8 cellular contexts compared by ENCODE assay signal in genomic region chr16:70653809-70654771, GRCh38. TPM values are rescaled to one million over a fixed set of nuclear protein-coding genes. Genes with fewer than 3 reads are reported as not detected.
DNase-seq lines count a peak whose midpoint lies in the region; ATAC-seq, FAIRE-seq and TF ChIP-seq lines count a peak whose summit lies in the region.

No MANE protein-coding gene starts in this region.

- TF ChIP-seq CTCF in AG04450 (IDR thresholded peaks at IDR 0.05; ENCODE audit: low read depth, low read length) (peak; percentile 93), astrocyte of the cerebellum (IDR thresholded peaks at IDR 0.05; ENCODE audit: low read depth, low read length, missing control alignments) (peak; percentile 86), hepatocyte (IDR thresholded peaks at IDR 0.05; ENCODE audit: poor library complexity) (peak; percentile 92)

- no peaks in the 10 kb centered on the region for H3K9me2 ChIP-seq in hepatocyte (replicated peaks; ENCODE audit: insufficient read depth)

- H2AFZ ChIP-seq in hepatocyte, result no peak overlapping the region

- H3K36me3 ChIP-seq in hepatocyte (replicated peaks; ENCODE audit: insufficient read depth, low read depth), result no peaks in the 10 kb centered on the region

- in situ Hi-C loops in astrocyte of the cerebellum (cut with HindIII; ENCODE audit: low sequenced_read_pairs), result no loop called here

- H3K4me1 ChIP-seq in hepatocyte (ENCODE audit: insufficient read depth), result no peaks in the 10 kb centered on the region

- H3K79me2 ChIP-seq in hepatocyte, result no peaks in the 10 kb centered on the region

- H3K9me3 ChIP-seq in AG04450 (ENCODE audit: control insufficient read depth, insufficient read depth, low read length) (no peaks in the 10 kb centered on the region), hepatocyte (ENCODE audit: low read depth) (no peaks in the 10 kb centered on the region)

- ATAC-seq in sciatic nerve (peak; percentile 77), GM19023 (IDR thresholded peaks at IDR 0.05; ENCODE audit: unreplicated experiment) (no peak)

- DNase-seq in AG04450 (ENCODE audit: low read depth, low spot score) (peak; percentile 54), GM19239 (ENCODE audit: insufficient read length, low spot score) (peak; percentile 71), NCI-H1694 (lab: John Stamatoyannopoulos, UW) (peak; percentile 80), T1000 (lab: John Stamatoyannopoulos, UW) (peak; percentile 63), astrocyte of the cerebellum (ENCODE audit: low read depth) (peak; percentile 70), hepatocyte (ENCODE audit: low spot score) (peak; percentile 84), sciatic nerve (ENCODE audit: low spot score) (peak; percentile 89)

- intact Hi-C loops in sciatic nerve (cut with DNase I), result loop anchor here (5.0 kb wide), 1 partner anchor 122 kb away; no protein-coding TSS in a partner anchor

- 55% methylated on average over 35 of the region's 35 CpGs for WGBS in hepatocyte (ENCODE audit: low lambda C conversion rate, missing lambda C conversion rate)

- CTCF ChIA-PET in AG04450 (lab: Charles Lee), result interaction anchor here (0.6 to 5.9 kb wide), 40 partner anchors 8 to 1127 kb away, joined by 3 to 58 read pairs (median 4); partner anchors contain the start of gene COG4

- POLR2A ChIA-PET in AG04450 (lab: Yijun Ruan, JAX), result interaction anchor here (0.7 to 1.6 kb wide), 4 partner anchors 80 to 307 kb away, joined by 3 read pairs; partner anchors contain the start of gene DDX19A

- H3K27me3 ChIP-seq in AG04450 (ENCODE audit: control insufficient read depth, insufficient read depth, low read length) (no peaks in the 10 kb centered on the region), hepatocyte (no peaks in the 10 kb centered on the region)

- H3K4me3 ChIP-seq in AG04450 (ENCODE audit: low read depth, low read length) (peak overlapping the region; percentile 41), astrocyte of the cerebellum (ENCODE audit: low read depth, low read length) (peak overlapping the region; percentile 9), hepatocyte (no peak overlapping the region)

- no peak overlapping the region for H3K27ac ChIP-seq in AG04450 (ENCODE audit: low read depth, low read length)
- H3K27ac ChIP-seq in hepatocyte, result no peak overlapping the region

- peak; percentile 92 for FAIRE-seq in GM19239 (lab: Jason Lieb, UNC)

- no peaks in the 10 kb centered on the region for H4K20me1 ChIP-seq in hepatocyte (ENCODE audit: insufficient read depth, poor library complexity, severe bottlenecking)

- H3K4me2 ChIP-seq in hepatocyte, result peak overlapping the region; percentile 53

RNA-seq across cellular contexts. Expression of gene IL34, which starts 7.7 kb away (rescaled TPM):
- polyA plus RNA-seq in AG04450 (2011; rRNA removed) (3.0 and 5.1 TPM in 2 replicates), hepatocyte (0.48 and 2.6 TPM in 2 replicates)
- 2.6 and 3.7 TPM in 2 replicates for polyA minus RNA-seq in AG04450 (2011; rRNA and poly(A)+ RNA removed)
- total RNA-seq in hepatocyte (2.2 TPM in 2 replicates), sciatic nerve (64.0 TPM)

RNA-seq across cellular contexts. Expression of gene MTSS2, which starts 31.8 kb away (rescaled TPM):
- polyA plus RNA-seq in AG04450 (2011; rRNA removed), result 57.9 and 80.1 TPM in 2 replicates
- polyA minus RNA-seq in AG04450 (2011; rRNA and poly(A)+ RNA removed), result 55.0 and 67.0 TPM in 2 replicates
- total RNA-seq in hepatocyte, result 16.1 and 19.6 TPM in 2 replicates
- 10.4 and 16.5 TPM in 2 replicates for polyA plus RNA-seq in hepatocyte
- total RNA-seq in sciatic nerve, result 75.9 TPM

Comparison
In these comparisons a context has a peak if more than half of its experiments do, and no peak if none do; other contexts are left out.
1. RNA of gene IL34, which starts 7.7 kb away (total RNA-seq): 64.0 TPM in sciatic nerve (single experiment); 2.2 TPM in hepatocyte; every median in the first group is over 10 times any median in the second.
2. Peak in every context shown above with its lines, with median percentiles within 50 percentile points of each other: DNase-seq and CTCF ChIP-seq.